16 cellular contexts compared by ENCODE assay signal in the genomic region with DNA sequence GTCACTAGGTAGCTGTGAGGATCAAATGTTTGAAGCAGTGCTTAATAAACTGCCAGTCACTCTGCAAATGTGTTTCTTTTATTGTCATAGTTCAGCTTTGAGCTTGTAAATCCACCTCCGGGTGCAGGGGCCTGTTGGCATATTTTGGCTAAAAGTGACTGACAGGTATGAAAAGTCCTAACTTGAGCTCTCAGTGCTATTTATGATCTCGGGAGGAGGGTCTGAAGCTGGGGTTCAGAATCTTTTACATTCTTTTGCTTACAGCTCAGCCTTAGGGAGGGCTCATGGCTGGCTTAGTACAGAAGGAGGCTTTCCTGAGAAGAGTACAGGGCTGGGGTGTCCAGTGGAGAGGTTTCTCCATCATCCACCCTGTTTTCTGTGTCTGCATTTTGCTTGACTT. TPM values are rescaled to one million over a fixed set of nuclear protein-coding genes. Genes with fewer than 3 reads are reported as not detected.
DNase-seq lines count a peak whose midpoint lies in the region; ATAC-seq and TF ChIP-seq lines count a peak whose summit lies in the region.
"Had no signal": no experiment of that assay in that cellular context is flagged by ENCODE, and none has a peak within 500 bp of the region (broad histone marks: within the 10 kb centered on the region; RNA-seq: fewer than 3 reads in every experiment).

No MANE protein-coding gene starts in this region.

- H3K4me1 Mint-ChIP-seq in activated CD8-positive, alpha-beta memory T cell treated with anti-CD3 and anti-CD28 coated beads, Interleukin-2, amount 10 ng/mL, durations not matched to agents 7 days and 5 days, result peaks cover 70% of the 10 kb centered on the region

- no peak for ATAC-seq in activated CD8-positive, alpha-beta memory T cell treated with anti-CD3 and anti-CD28 coated beads, Interleukin-2, amount 10 ng/mL, durations not matched to agents 7 days and 5 days
- ATAC-seq in RWPE2 (ENCODE audit: low read depth) (no peak; the same call in 2 of the 3 replicates), psoas muscle (no peak)
- ATAC-seq: A549, HepG2, left lobe of liver, Panc1 had no signal

- DNase-seq in activated CD8-positive, alpha-beta memory T cell treated with anti-CD3 and anti-CD28 coated beads, Interleukin-2, amount 10 ng/mL, durations not matched to agents 7 days and 5 days, result no peak
- no peak for DNase-seq in activated CD8-positive, alpha-beta memory T cell treated with anti-CD3 and anti-CD28 coated beads for 24 hours
- DNase-seq in RWPE2 (ENCODE audit: low spot score) (no peak), SW 1271 (lab: John Stamatoyannopoulos, UW) (no peak), psoas muscle (no peak)
- DNase-seq in stimulated activated CD8-positive, alpha-beta memory T cell treated with anti-CD3 and anti-CD28 coated beads, Interleukin-4, amount 100 ng/mL, for 48 hours, result peak; percentile 28
- DNase-seq in stimulated activated CD4-positive, alpha-beta T cell treated with anti-CD3 and anti-CD28 coated beads, Interleukin-2, amount 100 ng/mL, for 48 hours, result no peak
- DNase-seq: activated effector memory CD4-positive, alpha-beta T cell treated with anti-CD3 and anti-CD28 coated beads, Interleukin-2, amount 50 U/mL, for 16 hours; NCI-H2029; posterior cingulate gyrus; stimulated activated CD4-positive, alpha-beta T cell treated with anti-CD3 and anti-CD28 coated beads, Interleukin-1b, Interleukin-23, amount 100 ng/mL, for 48 hours had no signal

- H3K27me3 ChIP-seq in RWPE2 (ENCODE audit: insufficient read depth, poor library complexity, severe bottlenecking) (no peaks in the 10 kb centered on the region), psoas muscle (ENCODE audit: insufficient read depth in 3 of 3, low read length in 2 of 3) (peaks cover 0 to 40% (median 13%) of the 10 kb centered on the region in 3 donors)

- peak overlapping the region; percentile 96 for H3K4me3 Mint-ChIP-seq in activated CD8-positive, alpha-beta memory T cell treated with anti-CD3 and anti-CD28 coated beads, Interleukin-2, amount 10 ng/mL, durations not matched to agents 7 days and 5 days

- CTCF ChIA-PET in activated CD8-positive, alpha-beta memory T cell treated with anti-CD3 and anti-CD28 coated beads, Interleukin-2, amount 10 ng/mL, durations not matched to agents 7 days and 5 days (lab: Charles Lee), result interaction anchor here (0.6 to 4.1 kb wide), 14 partner anchors 12 to 248 kb away, joined by 3 to 26 read pairs (median 4); partner anchors contain the start of genes HPS4 and SRRD

- H3K9me3 ChIP-seq in RWPE2 (ENCODE audit: severe bottlenecking) (no peaks in the 10 kb centered on the region), psoas muscle (no peaks in the 10 kb centered on the region)
- H3K9me3 ChIP-seq: A549 had no signal

- peaks cover 6% of the 10 kb centered on the region for H3K27me3 Mint-ChIP-seq in activated CD8-positive, alpha-beta memory T cell treated with anti-CD3 and anti-CD28 coated beads, Interleukin-2, amount 10 ng/mL, durations not matched to agents 7 days and 5 days

- H3K36me3 ChIP-seq in RWPE2 (ENCODE audit: low read depth), result peaks cover 2% of the 10 kb centered on the region; the same call in 1 of the 2 replicates
- H3K36me3 ChIP-seq in psoas muscle (ENCODE audit: insufficient read depth in 1 of 2, low read depth in 1 of 2), result no peaks in the 10 kb centered on the region

- H3K4me1 ChIP-seq in RWPE2 (ENCODE audit: insufficient read depth, poor library complexity, severe bottlenecking), result peaks cover 15% of the 10 kb centered on the region
- peaks cover 4% of the 10 kb centered on the region for H3K4me1 ChIP-seq in psoas muscle
- H3K4me1 ChIP-seq: A549 had no signal

- H3K9me3 Mint-ChIP-seq in activated CD8-positive, alpha-beta memory T cell treated with anti-CD3 and anti-CD28 coated beads, Interleukin-2, amount 10 ng/mL, durations not matched to agents 7 days and 5 days (ENCODE audit: low read depth), result no peaks in the 10 kb centered on the region

- 83 to 93% (median 91%) methylated on average over 2 of the region's 2 CpGs for WGBS in psoas muscle, 3 donors

- intact Hi-C loops in psoas muscle (cut with DNase I), result no loop called here

- TF ChIP-seq CTCF in RWPE2 (IDR thresholded peaks at IDR 0.05; ENCODE audit: poor library complexity, severe bottlenecking), result no peak
- no peak for TF ChIP-seq CTCF in psoas muscle (IDR thresholded peaks at IDR 0.05)

- peak overlapping the region; percentile 65 for H3K27ac ChIP-seq in RWPE2 (ENCODE audit: poor library complexity, severe bottlenecking)
- peak overlapping the region; percentile 19 for H3K27ac ChIP-seq in cingulate gyrus (ENCODE audit: low read depth, low read length)
- no peak overlapping the region for H3K27ac ChIP-seq in psoas muscle
- H3K27ac ChIP-seq: A549 had no signal

- no peak overlapping the region for H3K4me3 ChIP-seq in RWPE2 (ENCODE audit: severe bottlenecking)
- H3K4me3 ChIP-seq in psoas muscle, result no peak overlapping the region
- H3K4me3 ChIP-seq: A549 had no signal

- peaks cover 28% of the 10 kb centered on the region for H3K36me3 Mint-ChIP-seq in activated CD8-positive, alpha-beta memory T cell treated with anti-CD3 and anti-CD28 coated beads, Interleukin-2, amount 10 ng/mL, durations not matched to agents 7 days and 5 days

- H3K27ac Mint-ChIP-seq in activated CD8-positive, alpha-beta memory T cell treated with anti-CD3 and anti-CD28 coated beads, Interleukin-2, amount 10 ng/mL, durations not matched to agents 7 days and 5 days, result peak overlapping the region; percentile 76

RNA-seq across cellular contexts. Expression of gene ASPHD2, which starts 1.5 kb away (rescaled TPM):
- 10 to 100 TPM; 15.3 to 17.0 TPM for total RNA-seq in activated CD8-positive, alpha-beta memory T cell treated with anti-CD3 and anti-CD28 coated beads, Interleukin-2, amount 10 ng/mL, durations not matched to agents 7 days and 5 days
- total RNA-seq in psoas muscle, result under 1 TPM in 3 of 4 donors, not detected in 1; 0.08 to 0.24 (median 0.20) TPM
- under 1 TPM; 0.04 to 0.38 (median 0.07) TPM for polyA plus RNA-seq in psoas muscle

RNA-seq across cellular contexts. Expression of gene HPS4, which starts 53.0 kb away (rescaled TPM):
- total RNA-seq in activated CD8-positive, alpha-beta memory T cell treated with anti-CD3 and anti-CD28 coated beads, Interleukin-2, amount 10 ng/mL, durations not matched to agents 7 days and 5 days, result 10 to 100 TPM; 39.3 to 41.2 TPM
- 10 to 100 TPM in 3 of 4 donors, 1 to 10 TPM in 1; 7.4 to 12.5 (median 10.4) TPM for total RNA-seq in psoas muscle
- 10 to 100 TPM in 1 of 3 donors, 1 to 10 TPM in 2; 5.8 to 13.9 (median 6.4) TPM for polyA plus RNA-seq in psoas muscle

RNA-seq across cellular contexts. Expression of gene SRRD, which starts 53.1 kb away (rescaled TPM):
- 10 to 100 TPM; 17.5 to 22.6 TPM for total RNA-seq in activated CD8-positive, alpha-beta memory T cell treated with anti-CD3 and anti-CD28 coated beads, Interleukin-2, amount 10 ng/mL, durations not matched to agents 7 days and 5 days
- total RNA-seq in psoas muscle, result 10 to 100 TPM; 25.4 to 36.6 (median 28.9) TPM
- polyA plus RNA-seq in psoas muscle, result 10 to 100 TPM; 36.1 to 51.2 (median 38.3) TPM

Comparison
In these comparisons a context has a peak if more than half of its experiments do, and no peak if none do; other contexts are left out.
1. RNA of gene ASPHD2, which starts 1.5 kb away (total RNA-seq): 15.3 to 17.0 TPM in activated CD8-positive, alpha-beta memory T cell treated with anti-CD3 and anti-CD28 coated beads, Interleukin-2, amount 10 ng/mL, durations not matched to agents 7 days and 5 days; 0.08 to 0.24 TPM in psoas muscle; every median in the first group is over 10 times any median in the second.